ENCODE assay signal across 8 cellular contexts in genomic region chr14:63642229-63642611, GRCh38. TPM values are rescaled to one million over a fixed set of nuclear protein-coding genes. Genes with fewer than 3 reads are reported as not detected.
DNase-seq lines count a peak whose midpoint lies in the region; ATAC-seq, FAIRE-seq and TF ChIP-seq lines count a peak whose summit lies in the region.

No MANE protein-coding gene starts in this region.

- H3K36me3 ChIP-seq in cardiac muscle cell (no peaks in the 10 kb centered on the region), pancreas (peaks cover 0 to 3% (median 0%) of the 10 kb centered on the region in 3 donors), tibial artery (no peaks in the 10 kb centered on the region)

- H3K27me3 ChIP-seq in cardiac muscle cell (no peaks in the 10 kb centered on the region), pancreas (no peaks in the 10 kb centered on the region), tibial artery (no peaks in the 10 kb centered on the region)

- H3K4me1 ChIP-seq in cardiac muscle cell (ENCODE audit: low read depth) (no peaks in the 10 kb centered on the region), pancreas (peaks cover 0 to 15% (median 7%) of the 10 kb centered on the region in 3 donors), tibial artery (peaks cover 0 to 12% (median 4%) of the 10 kb centered on the region in 4 donors)

- peak; percentile 18 for TF ChIP-seq POLR2A in NB4 (IDR thresholded peaks at IDR 0.05; ENCODE audit: extremely low read depth, insufficient read length)

- FAIRE-seq in pancreas (lab: Jason Lieb, UNC): no peak

- peak overlapping the region; percentile 86 for H3K27ac ChIP-seq in cardiac muscle cell
- H3K27ac ChIP-seq in pancreas: peak overlapping the region; percentile 67 to 97 (median 94)
- H3K27ac ChIP-seq in tibial artery: peak overlapping the region; percentile 89 to 90

- TF ChIP-seq CTCF in NB4 (IDR thresholded peaks at IDR 0.05; ENCODE audit: low read depth, low read length) (no peak), cardiac muscle cell (IDR thresholded peaks at IDR 0.05; ENCODE audit: low read depth, low read length) (no peak), pancreas (IDR thresholded peaks at IDR 0.05) (no peak), tibial artery (IDR thresholded peaks at IDR 0.05) (no peak)

- WGBS in pancreas, 2 donors: 0 to 1% methylated on average over 12 of the region's 12 CpGs

- in situ Hi-C loops in SK-MEL-5 (cut with HindIII; ENCODE audit: low pct_unique_long_range_greater_than_20kb, low sequenced_read_pairs): no loop called here

- DNase-seq in GM04503 (ENCODE audit: low read depth) (peak; percentile 89), NB4 (ENCODE audit: low read depth) (peak; percentile 93), SK-MEL-5 (ENCODE audit: low read depth, low spot score) (peak; percentile 97), cardiac muscle cell (ENCODE audit: low read depth in 1 of 2, low spot score in 1 of 2) (peak; percentile 94 to 97), pancreas (peak in 5 of 6 donors; percentile 60 to 90 (median 83)), tibial artery (peak; percentile 86 to 89)
- DNase-seq in activated naive CD8-positive, alpha-beta T cell treated with anti-CD3 and anti-CD28 coated beads, Interleukin-2, amount 50 U/mL, for 16 hours (ENCODE audit: low read depth, low spot score): peak; percentile 46

- intact Hi-C loops in pancreas (cut with DNase I): no loop called here
- intact Hi-C loops in tibial artery (cut with DNase I; ENCODE audit: low total_unique reads): loop anchor here (5.0 kb wide), 1 partner anchor 100 kb away; the partner anchor contains the start of gene PPP2R5E

- no peaks in the 10 kb centered on the region for H3K9me3 ChIP-seq in cardiac muscle cell (ENCODE audit: low read depth)
- no peaks in the 10 kb centered on the region for H3K9me3 ChIP-seq in pancreas
- no peaks in the 10 kb centered on the region for H3K9me3 ChIP-seq in tibial artery

- H3K4me3 ChIP-seq in NB4 (ENCODE audit: low read depth, low read length): peak overlapping the region; percentile 96
- peak overlapping the region; percentile 39 for H3K4me3 ChIP-seq in cardiac muscle cell
- peak overlapping the region; percentile 31 to 56 (median 46) for H3K4me3 ChIP-seq in pancreas
- H3K4me3 ChIP-seq in tibial artery: peak overlapping the region; percentile 57 to 73

- ATAC-seq in HG02571 (IDR thresholded peaks at IDR 0.05; ENCODE audit: unreplicated experiment): peak; percentile 55
- peak; percentile 75 to 89 (median 82) for ATAC-seq in pancreas

RNA-seq across cellular contexts. Expression of gene WDR89, which starts 0.5 kb away (rescaled TPM):
- total RNA-seq in SK-MEL-5 (2014; rRNA removed; shearing (Covaris generic)): 14.4 and 14.5 TPM in 2 replicates
- 5.0 and 6.9 TPM in 2 replicates for polyA plus RNA-seq in SK-MEL-5 (2015; cell fraction: cytosol; rRNA removed)
- 7.4 and 10.7 TPM in 2 replicates for polyA plus RNA-seq in SK-MEL-5 (2015; cell fraction: nucleus; rRNA removed)
- total RNA-seq in cardiac muscle cell: 9.0 and 10.4 TPM in 2 replicates
- 11.7 and 14.0 TPM in 2 replicates for polyA plus RNA-seq in cardiac muscle cell
- total RNA-seq in pancreas: 10 to 100 TPM in 1 of 6 donors, 1 to 10 TPM in 5; 4.3 to 11.0 (median 7.6) TPM
- polyA plus RNA-seq in pancreas: 1 to 10 TPM; 4.0 to 6.6 TPM

Comparison
In these comparisons a context has a peak if more than half of its experiments do, and no peak if none do; other contexts are left out.
1. Peak in every context shown above with its lines: DNase-seq, ATAC-seq, H3K4me3 ChIP-seq and H3K27ac ChIP-seq.
2. DNase-seq: peak in every context shown above with its lines; median percentile 97 in SK-MEL-5; 96 in cardiac muscle cell; 93 in NB4; 89 in GM04503; 88 in tibial artery; 83 in pancreas; 46 in activated naive CD8-positive, alpha-beta T cell treated with anti-CD3 and anti-CD28 coated beads, Interleukin-2, amount 50 U/mL, for 16 hours.
3. H3K4me3 ChIP-seq: peak in every context shown above with its lines; median percentile 96 in NB4; 65 in tibial artery; 46 in pancreas; 39 in cardiac muscle cell.